ENCODE assay signal across 8 cellular contexts in the genomic region with DNA sequence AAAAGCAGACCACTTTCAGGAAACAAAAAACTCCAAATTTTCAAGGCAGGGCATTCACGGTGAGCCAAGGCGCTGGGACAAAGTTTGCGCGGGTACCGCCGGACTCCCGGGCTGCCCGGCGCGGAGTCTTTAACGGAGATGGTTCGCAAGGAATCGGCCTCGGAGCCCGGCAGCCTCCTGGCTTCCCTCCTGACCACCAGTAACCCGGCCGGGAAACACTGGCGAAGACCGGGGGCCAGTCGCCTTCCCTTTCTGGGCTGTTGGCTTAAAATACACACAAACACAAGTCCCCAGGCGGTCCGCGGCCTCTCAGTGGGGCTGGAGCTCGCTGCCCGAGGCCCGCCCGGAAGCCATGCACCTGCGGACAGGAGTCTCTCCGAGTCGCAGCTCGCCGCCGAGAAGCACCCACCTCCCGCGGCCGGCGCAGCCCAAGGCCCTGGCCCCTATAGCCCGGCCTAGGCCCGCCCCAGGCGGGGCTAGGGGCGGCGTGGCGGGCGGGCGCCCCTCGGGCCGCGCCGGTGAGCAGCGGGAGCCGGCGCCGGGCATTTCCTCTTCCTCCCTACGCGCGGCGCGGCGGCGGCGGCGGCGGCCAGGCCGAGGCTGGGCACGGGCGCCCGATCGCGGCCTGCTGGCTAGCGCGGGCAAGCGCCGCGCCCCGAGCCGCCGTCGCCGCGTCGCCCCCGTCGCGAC. TPM values are rescaled to one million over a fixed set of nuclear protein-coding genes. Genes with fewer than 3 reads are reported as not detected.
DNase-seq lines count a peak whose midpoint lies in the region; ATAC-seq and TF ChIP-seq lines count a peak whose summit lies in the region.

No MANE protein-coding gene starts in this region.

- no peak for TF ChIP-seq EP300 in Ishikawa (IDR thresholded peaks at IDR 0.05; ENCODE audit: borderline replicate concordance)

- DNase-seq in GDM1 (lab: John Stamatoyannopoulos, UW) (peak; percentile 73), UCSD-AML1 (lab: John Stamatoyannopoulos, UW; ENCODE audit: unreplicated experiment) (peak; percentile 80), MCF 10A (ENCODE audit: unreplicated experiment) (peak; percentile 56), islet precursor cell (peak; percentile 82), DMS 273 treated with DMSO at 0.1 percent for 48 hours (lab: John Stamatoyannopoulos, UW) (no peak)
- DNase-seq in stimulated activated CD4-positive, alpha-beta T cell treated with anti-CD3 and anti-CD28 coated beads, Interleukin-12 subunit alpha, Interleukin-12 subunit beta, amount 100 ng/mL, for 4 hours = peak; percentile 52

- no peak for TF ChIP-seq CTCF in MCF 10A (IDR thresholded peaks at IDR 0.05; ENCODE audit: unreplicated experiment)

- BruUV-seq in MCF 10A (replicated peaks; lab: Mats Ljungman, UMichigan) = no TSS peak

- H3K27ac Mint-ChIP-seq in MCF 10A (ENCODE audit: low read depth, unreplicated experiment) = peak overlapping the region; percentile 95

- H3K9me3 Mint-ChIP-seq in MCF 10A (ENCODE audit: unreplicated experiment) = no peaks in the 10 kb centered on the region

- intact Hi-C loops in MCF 10A (cut with micrococcal nuclease) = loop anchor here (2.0 to 5.0 kb wide), 2 partner anchors 42 to 44 kb away; no protein-coding TSS in a partner anchor

- no peak for TF ChIP-seq RAD21 in Ishikawa (IDR thresholded peaks at IDR 0.05; ENCODE audit: low read depth)

- POLR2A ChIA-PET in MCF 10A (lab: Yijun Ruan, JAX) = interaction anchor here (0.5 to 9.4 kb wide), 21 partner anchors 10 to 542 kb away, joined by 3 to 198 read pairs (median 5); a partner anchor contains a TSS

- H3K4me3 Mint-ChIP-seq in MCF 10A (ENCODE audit: unreplicated experiment) = peak overlapping the region; percentile 97

- peak; percentile 39 for ATAC-seq in GM21529 (IDR thresholded peaks at IDR 0.05; ENCODE audit: unreplicated experiment)

- H3K36me3 Mint-ChIP-seq in MCF 10A (ENCODE audit: insufficient read depth, unreplicated experiment) = peaks cover 39% of the 10 kb centered on the region

- peaks cover 12% of the 10 kb centered on the region for H3K4me1 Mint-ChIP-seq in MCF 10A (ENCODE audit: insufficient read depth, unreplicated experiment)

- H3K27me3 Mint-ChIP-seq in MCF 10A (ENCODE audit: insufficient read depth, unreplicated experiment) = no peaks in the 10 kb centered on the region

- CTCF ChIA-PET in MCF 10A (lab: Yijun Ruan, JAX) = interaction anchor here (0.6 to 3.4 kb wide), 7 partner anchors 8 to 375 kb away, joined by 3 to 23 read pairs (median 4); no protein-coding TSS in a partner anchor

TF ChIP-seq in Ishikawa, 13 proteins besides CTCF, POLR2A, EP300 and RAD21:
- TF ChIP-seq TAF1 (IDR thresholded peaks at IDR 0.05; ENCODE audit: low read depth) (peak; percentile 67), YY1 (IDR thresholded peaks at IDR 0.05; ENCODE audit: low read depth) (peak; percentile 70; the same call in 1 of the 2 replicates), ZBTB7A (IDR thresholded peaks at IDR 0.05; ENCODE audit: low read depth) (peak; percentile 52; the same call in 1 of the 2 replicates), TCF12 (IDR thresholded peaks at IDR 0.05; ENCODE audit: low read depth) (no peak)
TF ChIP-seq in Ishikawa: peak in this region for 3.

RNA-seq across cellular contexts. Expression of a gene that starts 0.6 kb away (rescaled TPM):
- 169 and 170 TPM in 2 replicates for total RNA-seq in MCF 10A (2022)
